26 cellular contexts compared by ENCODE assay signal in the genomic region with DNA sequence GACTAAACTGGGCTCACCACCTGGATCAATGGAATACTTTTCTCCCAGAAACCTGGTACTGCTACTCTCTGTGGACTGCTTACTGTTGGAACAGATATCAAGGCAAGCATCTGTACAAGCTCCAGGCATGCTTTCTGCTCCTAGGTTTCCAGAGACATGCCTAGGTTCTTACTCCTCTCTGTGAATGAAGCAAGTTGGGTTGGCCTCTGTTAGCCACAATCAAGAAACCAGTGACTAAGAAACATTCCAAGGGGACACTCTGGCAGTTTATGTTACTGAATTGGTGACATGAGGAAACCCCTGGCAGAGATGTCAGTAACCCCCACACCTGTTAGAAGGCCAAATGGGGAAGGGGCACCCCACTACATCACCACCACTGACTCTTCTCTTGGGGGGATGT.
"Had no signal": no experiment of that assay in that cellular context is flagged by ENCODE, and none has a peak within 500 bp of the region (broad histone marks: within the 10 kb centered on the region; RNA-seq: fewer than 3 reads in every experiment).

No MANE protein-coding gene starts in this region.

- H3K27me3 ChIP-seq: breast epithelium, Peyer's patch, SJSA1 had no signal

- H3K9me3 Mint-ChIP-seq: activated CD4-positive, alpha-beta T cell treated with anti-CD3 and anti-CD28 coated beads, Interleukin-2, amount 10 ng/mL, durations not matched to agents 24 days and 14 days; activated T-cell treated with anti-CD3 and anti-CD28 coated beads, Interleukin-2, amount 50 U/mL, for 24 hours; activated T-helper 1 cell treated with anti-CD3 and anti-CD28 coated beads, Interleukin-12 subunit alpha, Interleukin-12 subunit beta, Interleukin-2, Interleukin-4 antibody, amounts not matched to agents 30 ng/mL and 10 ng/mL and 1 ng/mL, durations not matched to agents 14 hours and 24 hours and 36 hours; T-helper 1 cell treated with Interleukin-12 subunit alpha and Interleukin-12 subunit beta and Interleukin-4 antibody, amounts not matched to agents 30 μg/mL and 1 μg/mL, for 36 hours had no signal

- H3K4me3 Mint-ChIP-seq: activated CD4-positive, alpha-beta T cell treated with anti-CD3 and anti-CD28 coated beads, Interleukin-2, amount 10 ng/mL, durations not matched to agents 24 days and 14 days; activated CD8-positive, alpha-beta memory T cell treated with anti-CD3 and anti-CD28 coated beads, Interleukin-2, amount 10 ng/mL, durations not matched to agents 7 days and 5 days; activated naive CD4-positive, alpha-beta T cell treated with anti-CD3 and anti-CD28 coated beads, Interleukin-2, amount 50 U/mL, for 24 hours; activated T-cell treated with anti-CD3 and anti-CD28 coated beads, Interleukin-2, amount 50 U/mL, for 24 hours; activated T-helper 1 cell treated with anti-CD3 and anti-CD28 coated beads, Interleukin-12 subunit alpha, Interleukin-12 subunit beta, Interleukin-2, Interleukin-4 antibody, amounts not matched to agents 30 ng/mL and 10 ng/mL and 1 ng/mL, durations not matched to agents 14 hours and 24 hours and 36 hours; T-helper 1 cell treated with Interleukin-12 subunit alpha and Interleukin-12 subunit beta and Interleukin-4 antibody, amounts not matched to agents 30 μg/mL and 1 μg/mL, for 36 hours; WTC11 had no signal

- ATAC-seq: activated CD8-positive, alpha-beta memory T cell treated with anti-CD3 and anti-CD28 coated beads, Interleukin-2, amount 10 ng/mL, durations not matched to agents 7 days and 5 days; WTC11 had no signal

- H3K4me1 Mint-ChIP-seq: activated CD4-positive, alpha-beta T cell treated with anti-CD3 and anti-CD28 coated beads, Interleukin-2, amount 10 ng/mL, durations not matched to agents 24 days and 14 days; activated naive CD4-positive, alpha-beta T cell treated with anti-CD3 and anti-CD28 coated beads, Interleukin-2, amount 50 U/mL, for 24 hours had no signal

- H3K27me3 Mint-ChIP-seq: activated CD4-positive, alpha-beta T cell treated with anti-CD3 and anti-CD28 coated beads, Interleukin-2, amount 10 ng/mL, durations not matched to agents 24 days and 14 days; activated CD8-positive, alpha-beta memory T cell treated with anti-CD3 and anti-CD28 coated beads, Interleukin-2, amount 10 ng/mL, durations not matched to agents 7 days and 5 days; activated T-cell treated with anti-CD3 and anti-CD28 coated beads, Interleukin-2, amount 50 U/mL, for 24 hours had no signal

- H3K4me3 ChIP-seq: breast epithelium, Peyer's patch, SJSA1 had no signal

- H3K4me1 ChIP-seq: breast epithelium, Peyer's patch, SJSA1 had no signal

- H3K27ac ChIP-seq: breast epithelium, Peyer's patch, SJSA1 had no signal

- H3K27ac Mint-ChIP-seq: activated CD4-positive, alpha-beta T cell treated with anti-CD3 and anti-CD28 coated beads, Interleukin-2, amount 10 ng/mL, durations not matched to agents 24 days and 14 days; activated CD8-positive, alpha-beta memory T cell treated with anti-CD3 and anti-CD28 coated beads, Interleukin-2, amount 10 ng/mL, durations not matched to agents 7 days and 5 days; activated naive CD4-positive, alpha-beta T cell treated with anti-CD3 and anti-CD28 coated beads, Interleukin-2, amount 50 U/mL, for 24 hours; activated T-cell treated with anti-CD3 and anti-CD28 coated beads, Interleukin-2, amount 50 U/mL, for 24 hours; activated T-helper 1 cell treated with anti-CD3 and anti-CD28 coated beads, Interleukin-12 subunit alpha, Interleukin-12 subunit beta, Interleukin-2, Interleukin-4 antibody, amounts not matched to agents 30 ng/mL and 10 ng/mL and 1 ng/mL, durations not matched to agents 14 hours and 24 hours and 36 hours; T-helper 1 cell treated with Interleukin-12 subunit alpha and Interleukin-12 subunit beta and Interleukin-4 antibody, amounts not matched to agents 30 μg/mL and 1 μg/mL, for 36 hours; WTC11 had no signal

- H3K36me3 Mint-ChIP-seq: activated CD8-positive, alpha-beta memory T cell treated with anti-CD3 and anti-CD28 coated beads, Interleukin-2, amount 10 ng/mL, durations not matched to agents 7 days and 5 days; activated naive CD4-positive, alpha-beta T cell treated with anti-CD3 and anti-CD28 coated beads, Interleukin-2, amount 50 U/mL, for 24 hours; WTC11 had no signal

- H3K36me3 ChIP-seq: breast epithelium, Peyer's patch, SJSA1 had no signal

- H3K9me3 ChIP-seq: breast epithelium, SJSA1 had no signal

- DNase-seq: activated CD4-positive, alpha-beta T cell treated with anti-CD3 and anti-CD28 coated beads for 1 hour; activated CD4-positive, alpha-beta T cell treated with anti-CD3 and anti-CD28 coated beads, Interleukin-2, amount 10 ng/mL, durations not matched to agents 24 days and 14 days; activated CD4-positive, alpha-beta T cell treated with anti-CD3 and anti-CD28 coated beads, Interleukin-2, amount 50 U/mL, for 48 hours; activated CD8-positive, alpha-beta memory T cell treated with anti-CD3 and anti-CD28 coated beads, Interleukin-2, amount 10 ng/mL, durations not matched to agents 7 days and 5 days; activated effector memory CD4-positive, alpha-beta T cell treated with Interleukin-2 at 50 U/mL for 16 hours; activated naive CD4-positive, alpha-beta T cell; activated T-cell treated with anti-CD3 and anti-CD28 coated beads, Interleukin-2, amount 50 U/mL, for 24 hours; aorta; central memory CD4-positive, alpha-beta T cell; MM.1S; NCI-H1105; NCI-H1436 treated with DMSO at 0.1 percent for 48 hours; NCI-H187 treated with DMSO at 0.1 percent for 48 hours; NCI-H2081 treated with DMSO at 0.1 percent for 48 hours; NCI-H226; NCI-H526 treated with DMSO at 0.1 percent for 48 hours; NCI-H82; OCI-M1; Peyer's patch; SHP77 had no signal
